ENCODE assay signal across 1 cellular context in the genomic region with DNA sequence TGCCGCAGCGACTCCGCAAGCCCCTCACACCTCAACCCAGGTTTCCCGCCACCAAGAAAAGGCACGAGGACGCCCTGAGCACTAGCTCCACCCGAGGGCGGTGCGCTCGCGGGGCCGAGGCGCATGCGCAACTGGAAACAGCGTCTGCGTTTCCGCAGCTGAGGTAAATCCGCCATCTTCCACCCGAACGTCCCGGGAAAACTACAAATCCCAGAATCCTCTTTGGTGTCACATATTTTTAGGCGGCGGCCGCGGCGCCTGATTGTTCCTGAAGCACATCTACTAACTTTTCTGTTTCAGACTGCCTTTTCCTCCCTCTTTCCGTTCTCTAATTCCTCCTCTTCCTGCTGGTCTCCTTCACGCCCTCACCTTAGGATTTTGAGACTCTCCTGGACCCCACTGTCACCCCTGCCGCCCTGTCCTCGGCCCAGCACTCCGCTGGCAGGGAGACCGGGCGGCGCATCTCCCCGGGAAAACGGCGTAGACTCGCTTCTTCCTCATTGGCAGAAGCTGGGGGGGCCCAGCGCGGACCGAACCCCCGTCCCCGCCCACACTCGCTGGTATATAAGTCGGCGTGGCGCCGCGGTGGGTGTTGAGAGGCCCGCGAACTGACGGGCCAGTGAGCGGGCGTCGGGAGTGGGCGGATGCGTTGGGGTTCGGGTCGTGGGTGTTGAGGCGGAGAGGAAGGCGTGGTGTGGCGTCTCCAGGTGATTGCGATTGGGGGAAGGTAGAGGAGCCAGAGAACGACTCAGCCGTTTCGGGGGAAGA.
A peak's percentile ranks its signal among the peaks of the same experiment; 100 is the strongest.
TF ChIP-seq lines count a peak whose summit lies in the region.

A gene with protein sequence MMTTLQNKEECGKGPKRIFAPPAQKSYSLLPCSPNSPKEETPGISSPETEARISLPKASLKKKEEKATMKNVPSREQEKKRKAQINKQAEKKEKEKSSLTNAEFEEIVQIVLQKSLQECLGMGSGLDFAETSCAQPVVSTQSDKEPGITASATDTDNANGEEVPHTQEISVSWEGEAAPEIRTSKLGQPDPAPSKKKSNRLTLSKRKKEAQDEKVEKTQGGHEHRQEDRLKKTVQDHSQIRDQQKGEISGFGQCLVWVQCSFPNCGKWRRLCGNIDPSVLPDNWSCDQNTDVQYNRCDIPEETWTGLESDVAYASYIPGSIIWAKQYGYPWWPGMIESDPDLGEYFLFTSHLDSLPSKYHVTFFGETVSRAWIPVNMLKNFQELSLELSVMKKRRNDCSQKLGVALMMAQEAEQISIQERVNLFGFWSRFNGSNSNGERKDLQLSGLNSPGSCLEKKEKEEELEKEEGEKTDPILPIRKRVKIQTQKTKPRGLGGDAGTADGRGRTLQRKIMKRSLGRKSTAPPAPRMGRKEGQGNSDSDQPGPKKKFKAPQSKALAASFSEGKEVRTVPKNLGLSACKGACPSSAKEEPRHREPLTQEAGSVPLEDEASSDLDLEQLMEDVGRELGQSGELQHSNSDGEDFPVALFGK (minus strand): TSS at position 505 of the 768 bp plus-strand sequence. CDS start 8,054 bp downstream, outside the sequence.

TF ChIP-seq in HepG2, 621 proteins besides CTCF, POLR2A, EP300 and RAD21 (continued from another document and continues in another):
- TF ChIP-seq, protein P1, sequence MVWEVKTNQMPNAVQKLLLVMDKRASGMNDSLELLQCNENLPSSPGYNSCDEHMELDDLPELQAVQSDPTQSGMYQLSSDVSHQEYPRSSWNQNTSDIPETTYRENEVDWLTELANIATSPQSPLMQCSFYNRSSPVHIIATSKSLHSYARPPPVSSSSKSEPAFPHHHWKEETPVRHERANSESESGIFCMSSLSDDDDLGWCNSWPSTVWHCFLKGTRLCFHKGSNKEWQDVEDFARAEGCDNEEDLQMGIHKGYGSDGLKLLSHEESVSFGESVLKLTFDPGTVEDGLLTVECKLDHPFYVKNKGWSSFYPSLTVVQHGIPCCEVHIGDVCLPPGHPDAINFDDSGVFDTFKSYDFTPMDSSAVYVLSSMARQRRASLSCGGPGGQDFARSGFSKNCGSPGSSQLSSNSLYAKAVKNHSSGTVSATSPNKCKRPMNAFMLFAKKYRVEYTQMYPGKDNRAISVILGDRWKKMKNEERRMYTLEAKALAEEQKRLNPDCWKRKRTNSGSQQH (CRISPR knock-in tag; IDR thresholded peaks at IDR 0.05; ENCODE audit: low read depth): no peak; the same call in 1 of the 2 replicates
- TF ChIP-seq ZNF335 (CRISPR knock-in tag; IDR thresholded peaks at IDR 0.05): peak; percentile 100
- peak; percentile 53 for TF ChIP-seq KLF12 (CRISPR knock-in tag; IDR thresholded peaks at IDR 0.05; ENCODE audit: borderline replicate concordance)
- TF ChIP-seq ZNF180 (CRISPR knock-in tag; IDR thresholded peaks at IDR 0.05; ENCODE audit: borderline replicate concordance, low read depth): no peak
- no peak for TF ChIP-seq ZNF484 (CRISPR knock-in tag; IDR thresholded peaks at IDR 0.05; ENCODE audit: borderline replicate concordance, low read depth)
- TF ChIP-seq ZNF572 (CRISPR knock-in tag; IDR thresholded peaks at IDR 0.05): no peak; the same call in 1 of the 2 replicates
- 0 out of 2 replicates have a peak, but pooled peaks have one; percentile 60 for TF ChIP-seq ARID2 (CRISPR knock-in tag; IDR thresholded peaks at IDR 0.05; ENCODE audit: borderline replicate concordance)
- no peak for TF ChIP-seq PHB2 (IDR thresholded peaks at IDR 0.05; ENCODE audit: partially characterized antibody)
- TF ChIP-seq, protein P2, sequence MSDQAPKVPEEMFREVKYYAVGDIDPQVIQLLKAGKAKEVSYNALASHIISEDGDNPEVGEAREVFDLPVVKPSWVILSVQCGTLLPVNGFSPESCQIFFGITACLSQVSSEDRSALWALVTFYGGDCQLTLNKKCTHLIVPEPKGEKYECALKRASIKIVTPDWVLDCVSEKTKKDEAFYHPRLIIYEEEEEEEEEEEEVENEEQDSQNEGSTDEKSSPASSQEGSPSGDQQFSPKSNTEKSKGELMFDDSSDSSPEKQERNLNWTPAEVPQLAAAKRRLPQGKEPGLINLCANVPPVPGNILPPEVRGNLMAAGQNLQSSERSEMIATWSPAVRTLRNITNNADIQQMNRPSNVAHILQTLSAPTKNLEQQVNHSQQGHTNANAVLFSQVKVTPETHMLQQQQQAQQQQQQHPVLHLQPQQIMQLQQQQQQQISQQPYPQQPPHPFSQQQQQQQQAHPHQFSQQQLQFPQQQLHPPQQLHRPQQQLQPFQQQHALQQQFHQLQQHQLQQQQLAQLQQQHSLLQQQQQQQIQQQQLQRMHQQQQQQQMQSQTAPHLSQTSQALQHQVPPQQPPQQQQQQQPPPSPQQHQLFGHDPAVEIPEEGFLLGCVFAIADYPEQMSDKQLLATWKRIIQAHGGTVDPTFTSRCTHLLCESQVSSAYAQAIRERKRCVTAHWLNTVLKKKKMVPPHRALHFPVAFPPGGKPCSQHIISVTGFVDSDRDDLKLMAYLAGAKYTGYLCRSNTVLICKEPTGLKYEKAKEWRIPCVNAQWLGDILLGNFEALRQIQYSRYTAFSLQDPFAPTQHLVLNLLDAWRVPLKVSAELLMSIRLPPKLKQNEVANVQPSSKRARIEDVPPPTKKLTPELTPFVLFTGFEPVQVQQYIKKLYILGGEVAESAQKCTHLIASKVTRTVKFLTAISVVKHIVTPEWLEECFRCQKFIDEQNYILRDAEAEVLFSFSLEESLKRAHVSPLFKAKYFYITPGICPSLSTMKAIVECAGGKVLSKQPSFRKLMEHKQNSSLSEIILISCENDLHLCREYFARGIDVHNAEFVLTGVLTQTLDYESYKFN (CRISPR knock-in tag; conservative IDR thresholded peaks at IDR 0.05): peak; percentile 20; the same call in 1 of the 2 replicates
- TF ChIP-seq, protein P3, sequence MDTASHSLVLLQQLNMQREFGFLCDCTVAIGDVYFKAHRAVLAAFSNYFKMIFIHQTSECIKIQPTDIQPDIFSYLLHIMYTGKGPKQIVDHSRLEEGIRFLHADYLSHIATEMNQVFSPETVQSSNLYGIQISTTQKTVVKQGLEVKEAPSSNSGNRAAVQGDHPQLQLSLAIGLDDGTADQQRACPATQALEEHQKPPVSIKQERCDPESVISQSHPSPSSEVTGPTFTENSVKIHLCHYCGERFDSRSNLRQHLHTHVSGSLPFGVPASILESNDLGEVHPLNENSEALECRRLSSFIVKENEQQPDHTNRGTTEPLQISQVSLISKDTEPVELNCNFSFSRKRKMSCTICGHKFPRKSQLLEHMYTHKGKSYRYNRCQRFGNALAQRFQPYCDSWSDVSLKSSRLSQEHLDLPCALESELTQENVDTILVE (CRISPR knock-in tag; IDR thresholded peaks at IDR 0.05): 0 out of 2 replicates have a peak, but pooled peaks have one; percentile 44
- peak; percentile 65; the same call in 1 of the 2 replicates for TF ChIP-seq ZNF773 (CRISPR knock-in tag; IDR thresholded peaks at IDR 0.05; ENCODE audit: borderline replicate concordance)
- TF ChIP-seq ZNF256 (CRISPR knock-in tag; conservative IDR thresholded peaks at IDR 0.05): peak; percentile 96
- TF ChIP-seq ZNF331 (CRISPR knock-in tag; IDR thresholded peaks at IDR 0.05): peak; percentile 83
- peak; percentile 72; the same call in 1 of the 2 replicates for TF ChIP-seq ZBTB7B (CRISPR knock-in tag; IDR thresholded peaks at IDR 0.05)
- 0 out of 2 replicates have a peak, but pooled peaks have one; percentile 57 for TF ChIP-seq MTF1 (CRISPR knock-in tag; IDR thresholded peaks at IDR 0.05)
- TF ChIP-seq ZNF598 (CRISPR knock-in tag; IDR thresholded peaks at IDR 0.05; ENCODE audit: borderline replicate concordance): peak; percentile 95
- TF ChIP-seq ZNF7 (CRISPR knock-in tag; IDR thresholded peaks at IDR 0.05): no peak
- TF ChIP-seq PLRG1 (conservative IDR thresholded peaks at IDR 0.05): no peak
- TF ChIP-seq ZNF350 (CRISPR knock-in tag; IDR thresholded peaks at IDR 0.05; ENCODE audit: borderline replicate concordance, low read depth): peak; percentile 67; the same call in 1 of the 2 replicates
- TF ChIP-seq ZNF768 (CRISPR knock-in tag; IDR thresholded peaks at IDR 0.05): peak; percentile 67; the same call in 1 of the 2 replicates
- peak; percentile 40; the same call in 1 of the 2 replicates for TF ChIP-seq ZNF629 (CRISPR knock-in tag; conservative IDR thresholded peaks at IDR 0.05)
- peak; percentile 25; the same call in 1 of the 2 replicates for TF ChIP-seq ERF (CRISPR knock-in tag; IDR thresholded peaks at IDR 0.05)
- peak; percentile 62; the same call in 1 of the 2 replicates for TF ChIP-seq NR2C2 (CRISPR knock-in tag; IDR thresholded peaks at IDR 0.05; ENCODE audit: borderline replicate concordance)
- TF ChIP-seq, protein P4, sequence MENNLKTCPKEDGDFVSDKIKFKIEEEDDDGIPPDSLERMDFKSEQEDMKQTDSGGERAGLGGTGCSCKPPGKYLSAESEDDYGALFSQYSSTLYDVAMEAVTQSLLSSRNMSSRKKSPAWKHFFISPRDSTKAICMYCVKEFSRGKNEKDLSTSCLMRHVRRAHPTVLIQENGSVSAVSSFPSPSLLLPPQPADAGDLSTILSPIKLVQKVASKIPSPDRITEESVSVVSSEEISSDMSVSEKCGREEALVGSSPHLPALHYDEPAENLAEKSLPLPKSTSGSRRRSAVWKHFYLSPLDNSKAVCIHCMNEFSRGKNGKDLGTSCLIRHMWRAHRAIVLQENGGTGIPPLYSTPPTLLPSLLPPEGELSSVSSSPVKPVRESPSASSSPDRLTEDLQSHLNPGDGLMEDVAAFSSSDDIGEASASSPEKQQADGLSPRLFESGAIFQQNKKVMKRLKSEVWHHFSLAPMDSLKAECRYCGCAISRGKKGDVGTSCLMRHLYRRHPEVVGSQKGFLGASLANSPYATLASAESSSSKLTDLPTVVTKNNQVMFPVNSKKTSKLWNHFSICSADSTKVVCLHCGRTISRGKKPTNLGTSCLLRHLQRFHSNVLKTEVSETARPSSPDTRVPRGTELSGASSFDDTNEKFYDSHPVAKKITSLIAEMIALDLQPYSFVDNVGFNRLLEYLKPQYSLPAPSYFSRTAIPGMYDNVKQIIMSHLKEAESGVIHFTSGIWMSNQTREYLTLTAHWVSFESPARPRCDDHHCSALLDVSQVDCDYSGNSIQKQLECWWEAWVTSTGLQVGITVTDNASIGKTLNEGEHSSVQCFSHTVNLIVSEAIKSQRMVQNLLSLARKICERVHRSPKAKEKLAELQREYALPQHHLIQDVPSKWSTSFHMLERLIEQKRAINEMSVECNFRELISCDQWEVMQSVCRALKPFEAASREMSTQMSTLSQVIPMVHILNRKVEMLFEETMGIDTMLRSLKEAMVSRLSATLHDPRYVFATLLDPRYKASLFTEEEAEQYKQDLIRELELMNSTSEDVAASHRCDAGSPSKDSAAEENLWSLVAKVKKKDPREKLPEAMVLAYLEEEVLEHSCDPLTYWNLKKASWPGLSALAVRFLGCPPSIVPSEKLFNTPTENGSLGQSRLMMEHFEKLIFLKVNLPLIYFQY (CRISPR knock-in tag; IDR thresholded peaks at IDR 0.05; ENCODE audit: borderline replicate concordance): peak; percentile 41
- TF ChIP-seq, protein P5, sequence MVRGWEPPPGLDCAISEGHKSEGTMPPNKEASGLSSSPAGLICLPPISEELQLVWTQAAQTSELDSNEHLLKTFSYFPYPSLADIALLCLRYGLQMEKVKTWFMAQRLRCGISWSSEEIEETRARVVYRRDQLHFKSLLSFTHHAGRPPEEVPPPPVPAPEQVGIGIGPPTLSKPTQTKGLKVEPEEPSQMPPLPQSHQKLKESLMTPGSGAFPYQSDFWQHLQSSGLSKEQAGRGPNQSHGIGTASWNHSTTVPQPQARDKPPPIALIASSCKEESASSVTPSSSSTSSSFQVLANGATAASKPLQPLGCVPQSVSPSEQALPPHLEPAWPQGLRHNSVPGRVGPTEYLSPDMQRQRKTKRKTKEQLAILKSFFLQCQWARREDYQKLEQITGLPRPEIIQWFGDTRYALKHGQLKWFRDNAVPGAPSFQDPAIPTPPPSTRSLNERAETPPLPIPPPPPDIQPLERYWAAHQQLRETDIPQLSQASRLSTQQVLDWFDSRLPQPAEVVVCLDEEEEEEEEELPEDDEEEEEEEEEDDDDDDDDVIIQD (CRISPR knock-in tag; IDR thresholded peaks at IDR 0.05; ENCODE audit: low read depth): peak; percentile 50; the same call in 1 of the 2 replicates
- TF ChIP-seq ZNF282 (IDR thresholded peaks at IDR 0.05; ENCODE audit: partially characterized antibody): no peak
- peak; percentile 77; the same call in 1 of the 2 replicates for TF ChIP-seq HOXD1 (CRISPR knock-in tag; IDR thresholded peaks at IDR 0.05)
- TF ChIP-seq, protein P6, sequence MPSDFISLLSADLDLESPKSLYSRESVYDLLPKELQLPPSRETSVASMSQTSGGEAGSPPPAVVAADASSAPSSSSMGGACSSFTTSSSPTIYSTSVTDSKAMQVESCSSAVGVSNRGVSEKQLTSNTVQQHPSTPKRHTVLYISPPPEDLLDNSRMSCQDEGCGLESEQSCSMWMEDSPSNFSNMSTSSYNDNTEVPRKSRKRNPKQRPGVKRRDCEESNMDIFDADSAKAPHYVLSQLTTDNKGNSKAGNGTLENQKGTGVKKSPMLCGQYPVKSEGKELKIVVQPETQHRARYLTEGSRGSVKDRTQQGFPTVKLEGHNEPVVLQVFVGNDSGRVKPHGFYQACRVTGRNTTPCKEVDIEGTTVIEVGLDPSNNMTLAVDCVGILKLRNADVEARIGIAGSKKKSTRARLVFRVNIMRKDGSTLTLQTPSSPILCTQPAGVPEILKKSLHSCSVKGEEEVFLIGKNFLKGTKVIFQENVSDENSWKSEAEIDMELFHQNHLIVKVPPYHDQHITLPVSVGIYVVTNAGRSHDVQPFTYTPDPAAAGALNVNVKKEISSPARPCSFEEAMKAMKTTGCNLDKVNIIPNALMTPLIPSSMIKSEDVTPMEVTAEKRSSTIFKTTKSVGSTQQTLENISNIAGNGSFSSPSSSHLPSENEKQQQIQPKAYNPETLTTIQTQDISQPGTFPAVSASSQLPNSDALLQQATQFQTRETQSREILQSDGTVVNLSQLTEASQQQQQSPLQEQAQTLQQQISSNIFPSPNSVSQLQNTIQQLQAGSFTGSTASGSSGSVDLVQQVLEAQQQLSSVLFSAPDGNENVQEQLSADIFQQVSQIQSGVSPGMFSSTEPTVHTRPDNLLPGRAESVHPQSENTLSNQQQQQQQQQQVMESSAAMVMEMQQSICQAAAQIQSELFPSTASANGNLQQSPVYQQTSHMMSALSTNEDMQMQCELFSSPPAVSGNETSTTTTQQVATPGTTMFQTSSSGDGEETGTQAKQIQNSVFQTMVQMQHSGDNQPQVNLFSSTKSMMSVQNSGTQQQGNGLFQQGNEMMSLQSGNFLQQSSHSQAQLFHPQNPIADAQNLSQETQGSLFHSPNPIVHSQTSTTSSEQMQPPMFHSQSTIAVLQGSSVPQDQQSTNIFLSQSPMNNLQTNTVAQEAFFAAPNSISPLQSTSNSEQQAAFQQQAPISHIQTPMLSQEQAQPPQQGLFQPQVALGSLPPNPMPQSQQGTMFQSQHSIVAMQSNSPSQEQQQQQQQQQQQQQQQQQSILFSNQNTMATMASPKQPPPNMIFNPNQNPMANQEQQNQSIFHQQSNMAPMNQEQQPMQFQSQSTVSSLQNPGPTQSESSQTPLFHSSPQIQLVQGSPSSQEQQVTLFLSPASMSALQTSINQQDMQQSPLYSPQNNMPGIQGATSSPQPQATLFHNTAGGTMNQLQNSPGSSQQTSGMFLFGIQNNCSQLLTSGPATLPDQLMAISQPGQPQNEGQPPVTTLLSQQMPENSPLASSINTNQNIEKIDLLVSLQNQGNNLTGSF (CRISPR knock-in tag; IDR thresholded peaks at IDR 0.05): peak; percentile 88
- no peak; the same call in 1 of the 2 replicates for TF ChIP-seq ZNF468 (CRISPR knock-in tag; IDR thresholded peaks at IDR 0.05)
- TF ChIP-seq, protein P7, sequence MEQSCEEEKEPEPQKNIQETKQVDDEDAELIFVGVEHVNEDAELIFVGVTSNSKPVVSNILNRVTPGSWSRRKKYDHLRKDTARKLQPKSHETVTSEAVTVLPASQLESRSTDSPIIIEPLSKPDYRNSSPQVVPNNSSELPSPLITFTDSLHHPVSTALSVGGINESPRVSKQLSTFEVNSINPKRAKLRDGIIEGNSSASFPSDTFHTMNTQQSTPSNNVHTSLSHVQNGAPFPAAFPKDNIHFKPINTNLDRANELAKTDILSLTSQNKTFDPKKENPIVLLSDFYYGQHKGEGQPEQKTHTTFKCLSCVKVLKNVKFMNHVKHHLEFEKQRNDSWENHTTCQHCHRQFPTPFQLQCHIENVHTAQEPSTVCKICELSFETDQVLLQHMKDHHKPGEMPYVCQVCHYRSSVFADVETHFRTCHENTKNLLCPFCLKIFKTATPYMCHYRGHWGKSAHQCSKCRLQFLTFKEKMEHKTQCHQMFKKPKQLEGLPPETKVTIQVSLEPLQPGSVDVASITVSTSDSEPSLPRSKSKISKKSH (CRISPR knock-in tag; IDR thresholded peaks at IDR 0.05; ENCODE audit: borderline replicate concordance): peak; percentile 87; the same call in 1 of the 2 replicates
